Comparison of ENCODE assay signal across 31 cellular contexts in genomic region chr7:77422500-77422899, GRCh38.
"Had no signal": no experiment of that assay in that cellular context is flagged by ENCODE, and none has a peak within 500 bp of the region (broad histone marks: within the 10 kb centered on the region; RNA-seq: fewer than 3 reads in every experiment).

No MANE protein-coding gene starts in this region.

- H3K4me3 Mint-ChIP-seq: activated B cell treated with CpG ODN at 0.5 μM for 24 hours; activated CD8-positive, alpha-beta T cell treated with anti-CD3 and anti-CD28 coated beads for 36 hours; activated naive CD4-positive, alpha-beta T cell treated with anti-CD3 and anti-CD28 coated beads for 36 hours; activated naive CD8-positive, alpha-beta T cell; activated naive CD8-positive, alpha-beta T cell treated with anti-CD3 and anti-CD28 coated beads, Interleukin-2, amount 50 U/mL, for 24 hours; activated T-cell treated with anti-CD3 and anti-CD28 coated beads, Interleukin-2, amount 50 U/mL, for 24 hours had no signal

- H3K4me2 ChIP-seq: KMS-11 had no signal

- H3K27ac ChIP-seq: brain microvascular endothelial cell, KMS-11, VCaP had no signal

- H3K9me3 Mint-ChIP-seq: activated B cell treated with CpG ODN at 0.5 μM for 24 hours; activated CD8-positive, alpha-beta T cell treated with anti-CD3 and anti-CD28 coated beads for 36 hours; activated naive CD4-positive, alpha-beta T cell treated with anti-CD3 and anti-CD28 coated beads for 36 hours; activated naive CD8-positive, alpha-beta T cell treated with anti-CD3 and anti-CD28 coated beads, Interleukin-2, amount 50 U/mL, for 24 hours; activated T-cell treated with anti-CD3 and anti-CD28 coated beads, Interleukin-2, amount 50 U/mL, for 24 hours; activated T-helper 2 cell treated with anti-CD3 and anti-CD28 coated beads, Interferon-gamma antibody, Interleukin-2, Interleukin-4, amounts not matched to agents 10 μg/mL and 5 μg/mL and 100 μg/mL, durations not matched to agents 14 hours and 24 hours and 36 hours had no signal

- ATAC-seq: activated CD8-positive, alpha-beta T cell treated with anti-CD3 and anti-CD28 coated beads for 36 hours; activated naive CD8-positive, alpha-beta T cell treated with anti-CD3 and anti-CD28 coated beads, Interleukin-2, amount 50 U/mL, for 24 hours had no signal

- DNase-seq: activated B cell treated with CpG ODN at 0.5 μM for 24 hours; activated CD4-positive, alpha-beta T cell treated with anti-CD3 and anti-CD28 coated beads for 4 hours; activated CD4-positive, CD25-positive, alpha-beta regulatory T cell treated with anti-CD3 and anti-CD28 coated beads, Interleukin-2, amount 50 U/mL, for 72 hours; activated CD8-positive, alpha-beta T cell treated with anti-CD3 and anti-CD28 coated beads for 36 hours; activated gamma-delta T cell treated with Interleukin-2 at 50 U/mL for 16 hours; activated naive CD4-positive, alpha-beta T cell treated with anti-CD3 and anti-CD28 coated beads for 36 hours; activated naive CD8-positive, alpha-beta T cell treated with anti-CD3 and anti-CD28 coated beads, Interleukin-2, amount 50 U/mL, for 24 hours; activated T-cell treated with anti-CD3 and anti-CD28 coated beads, Interleukin-2, amount 50 U/mL, for 24 hours; anterior cingulate cortex; brain microvascular endothelial cell; central memory CD4-positive, alpha-beta T cell; NCI-H1092 treated with DMSO at 0.1 percent for 48 hours; NCI-H1417; NCI-H146; NCI-H187; NCI-H2029 treated with DMSO at 0.1 percent for 48 hours; NCI-H2107; NCI-H2171; NCI-H510A; NCI-H526; NCI-H748 treated with DMSO at 0.1 percent for 48 hours; NK-92 treated with Interleukin-12 subunit alpha and Interleukin-12 subunit beta, amount 100 ng/mL, for 24 hours; Right ventricle myocardium superior; SW 1271; T-helper 1 cell; T-helper 2 cell; T-helper 9 cell had no signal

- H3K27me3 Mint-ChIP-seq: activated B cell treated with CpG ODN at 0.5 μM for 24 hours; activated naive CD8-positive, alpha-beta T cell; activated T-cell treated with anti-CD3 and anti-CD28 coated beads, Interleukin-2, amount 50 U/mL, for 24 hours had no signal

- H3K9ac ChIP-seq: KMS-11 had no signal

- H3K36me3 ChIP-seq: brain microvascular endothelial cell had no signal

- H3K27me3 ChIP-seq: brain microvascular endothelial cell had no signal

- H3K27ac Mint-ChIP-seq: activated B cell treated with CpG ODN at 0.5 μM for 24 hours; activated CD8-positive, alpha-beta T cell treated with anti-CD3 and anti-CD28 coated beads for 36 hours; activated naive CD4-positive, alpha-beta T cell treated with anti-CD3 and anti-CD28 coated beads for 36 hours; activated naive CD8-positive, alpha-beta T cell; activated naive CD8-positive, alpha-beta T cell treated with anti-CD3 and anti-CD28 coated beads, Interleukin-2, amount 50 U/mL, for 24 hours; activated T-cell treated with anti-CD3 and anti-CD28 coated beads, Interleukin-2, amount 50 U/mL, for 24 hours; activated T-helper 2 cell treated with anti-CD3 and anti-CD28 coated beads, Interferon-gamma antibody, Interleukin-2, Interleukin-4, amounts not matched to agents 10 μg/mL and 5 μg/mL and 100 μg/mL, durations not matched to agents 14 hours and 24 hours and 36 hours had no signal
